In genomic region chr5:158394102-158394501, GRCh38 we compare ENCODE assay signal across 3 cellular contexts.
TF ChIP-seq lines count a peak whose summit lies in the region.

No MANE protein-coding gene starts in this region.

TF ChIP-seq in HepG2, 621 proteins besides CTCF, POLR2A, EP300 and RAD21:
- peak; percentile 54; the same call in 1 of the 2 replicates for TF ChIP-seq MAFF (IDR thresholded peaks at IDR 0.05; ENCODE audit: low read depth, low read length)
- no peak for TF ChIP-seq HHEX (CRISPR knock-in tag; IDR thresholded peaks at IDR 0.05)
- TF ChIP-seq MAFK (conservative IDR thresholded peaks at IDR 0.05 in 1 of 2, IDR thresholded peaks at IDR 0.05 in 1 of 2; ENCODE audit: low read length in 2 of 2), result peak; percentile 37 to 62; a peak in 3 of 4 replicates
- TF ChIP-seq MTA1 (CRISPR knock-in tag; IDR thresholded peaks at IDR 0.05; ENCODE audit: borderline replicate concordance), result no peak

TF ChIP-seq in IMR-90, 13 proteins besides CTCF, POLR2A, EP300 and RAD21:
- TF ChIP-seq RCOR1 (IDR thresholded peaks at IDR 0.05; ENCODE audit: insufficient replicate concordance, low read length) (no peak), MAFK (IDR thresholded peaks at IDR 0.05; ENCODE audit: low read depth, low read length) (peak; percentile 20; the same call in 1 of the 2 replicates)

TF ChIP-seq in K562, 482 proteins besides CTCF, POLR2A, EP300 and RAD21:
- TF ChIP-seq UBTF (IDR thresholded peaks at IDR 0.05; ENCODE audit: borderline replicate concordance in 1 of 2, low read depth in 2 of 2, low read length in 2 of 2) (no peak), TEAD2 (tag; IDR thresholded peaks at IDR 0.05) (no peak), ZNF407 (IDR thresholded peaks at IDR 0.05; ENCODE audit: low read depth) (no peak), PHTF2 (CRISPR knock-in tag; IDR thresholded peaks at IDR 0.05) (no peak), ZNF316 (IDR thresholded peaks at IDR 0.05) (peak; percentile 12; the same call in 1 of the 2 replicates), CAMTA2 (CRISPR knock-in tag; conservative IDR thresholded peaks at IDR 0.05) (no peak), ZNF274 (IDR thresholded peaks at IDR 0.05; ENCODE audit: borderline replicate concordance, low read depth, low read length) (no peak), KDM2B (CRISPR knock-in tag; IDR thresholded peaks at IDR 0.05) (no peak)
- TF ChIP-seq, protein P1, sequence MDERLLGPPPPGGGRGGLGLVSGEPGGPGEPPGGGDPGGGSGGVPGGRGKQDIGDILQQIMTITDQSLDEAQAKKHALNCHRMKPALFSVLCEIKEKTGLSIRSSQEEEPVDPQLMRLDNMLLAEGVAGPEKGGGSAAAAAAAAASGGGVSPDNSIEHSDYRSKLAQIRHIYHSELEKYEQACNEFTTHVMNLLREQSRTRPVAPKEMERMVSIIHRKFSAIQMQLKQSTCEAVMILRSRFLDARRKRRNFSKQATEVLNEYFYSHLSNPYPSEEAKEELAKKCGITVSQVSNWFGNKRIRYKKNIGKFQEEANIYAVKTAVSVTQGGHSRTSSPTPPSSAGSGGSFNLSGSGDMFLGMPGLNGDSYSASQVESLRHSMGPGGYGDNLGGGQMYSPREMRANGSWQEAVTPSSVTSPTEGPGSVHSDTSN (CRISPR knock-in tag; IDR thresholded peaks at IDR 0.05; ENCODE audit: low read depth), result no peak
- TF ChIP-seq, protein P1 (tag; conservative IDR thresholded peaks at IDR 0.05; ENCODE audit: low read depth), result no peak
